27 cellular contexts compared by ENCODE assay signal in genomic region chr6:135304883-135305282, GRCh38.
"Had no signal": no experiment of that assay in that cellular context is flagged by ENCODE, and none has a peak within 500 bp of the region (broad histone marks: within the 10 kb centered on the region; RNA-seq: fewer than 3 reads in every experiment).

No MANE protein-coding gene starts in this region.

- H3K9me3 ChIP-seq: stomach, suprapubic skin, testis, thoracic aorta, thyroid gland, tibial artery, tibial nerve, transverse colon, upper lobe of left lung, upper lobe of right lung, uterus, vagina had no signal

- DNase-seq: stimulated activated CD4-positive, alpha-beta T cell treated with anti-CD3 and anti-CD28 coated beads, Interleukin-2, amount 100 ng/mL, for 48 hours; stimulated activated CD4-positive, alpha-beta T cell treated with anti-CD3 and anti-CD28 coated beads, Interleukin-4, amount 100 ng/mL, for 1 hour; stimulated activated CD4-positive, alpha-beta T cell treated with anti-CD3 and anti-CD28 coated beads, Interleukin-4, amount 100 ng/mL, for 24 hours; stimulated activated CD4-positive, alpha-beta T cell treated with anti-CD3 and anti-CD28 coated beads, Interleukin-4, amount 100 ng/mL, for 4 hours; stimulated activated CD8-positive, alpha-beta memory T cell treated with anti-CD3 and anti-CD28 coated beads, Interleukin-4, amount 100 ng/mL, for 48 hours; stimulated activated naive B cell treated with anti-CD40 and anti-IgM and Interleukin-4, amounts not matched to agents 10 μg/mL and 1 μg/mL and 100 μg/mL, for 72 hours; stimulated activated naive CD4-positive, alpha-beta T cell; stimulated activated naive CD4-positive, alpha-beta T cell treated with Interleukin-2 at 50 U/mL for 16 hours; stimulated activated naive CD8-positive, alpha-beta T cell treated with anti-CD3 and anti-CD28 coated beads, Interleukin-15, amount 100 ng/mL, for 72 hours; stimulated activated naive CD8-positive, alpha-beta T cell treated with anti-CD3 and anti-CD28 coated beads, Interleukin-15, Interleukin-2, amounts not matched to agents 100 U/mL and 50 U/mL, for 24 hours; stomach; substantia nigra; testis; thyroid gland; tibial artery; transverse colon; trophoblast cell; upper lobe of left lung; upper lobe of right lung; uterus had no signal

- H3K36me3 ChIP-seq: suprapubic skin, thoracic aorta, thyroid gland, transverse colon, upper lobe of left lung, upper lobe of right lung, uterus had no signal

- H3K27ac ChIP-seq: stomach, suprapubic skin, testis, thoracic aorta, thyroid gland, tibial artery, tibial nerve, transverse colon, upper lobe of left lung, upper lobe of right lung, uterus, vagina had no signal

- ATAC-seq: stimulated activated effector memory CD8-positive, alpha-beta T cell treated with anti-CD3 and anti-CD28 coated beads, Interleukin-12 subunit alpha, Interleukin-12 subunit beta, amount 100 ng/mL, for 72 hours; stimulated activated memory B cell treated with anti-CD40 and anti-IgM and Interleukin-4, amounts not matched to agents 10 μg/mL and 1 μg/mL and 100 μg/mL, for 72 hours; stimulated activated naive B cell treated with anti-CD40 and anti-IgM and Interleukin-4, amounts not matched to agents 10 μg/mL and 1 μg/mL and 100 μg/mL, for 72 hours; stimulated activated naive CD8-positive, alpha-beta T cell treated with anti-CD3 and anti-CD28 coated beads, Interleukin-15, amount 100 ng/mL, for 72 hours; stimulated activated naive CD8-positive, alpha-beta T cell treated with anti-CD3 and anti-CD28 coated beads, Interleukin-15, Interleukin-2, amounts not matched to agents 100 U/mL and 50 U/mL, for 24 hours; upper lobe of right lung had no signal

- FAIRE-seq: urothelium cell line had no signal

- H3K4me1 ChIP-seq: suprapubic skin, testis, thyroid gland, tibial artery, transverse colon, upper lobe of left lung, upper lobe of right lung, uterus, vagina had no signal

- H3K27me3 ChIP-seq: stomach, suprapubic skin, testis, thyroid gland, tibial artery, tibial nerve, transverse colon, upper lobe of left lung, upper lobe of right lung, uterus, vagina had no signal

- H3K4me3 ChIP-seq: stomach, suprapubic skin, testis, thoracic aorta, thyroid gland, tibial artery, tibial nerve, transverse colon, upper lobe of left lung, upper lobe of right lung, uterus, vagina had no signal
